In the genomic region with DNA sequence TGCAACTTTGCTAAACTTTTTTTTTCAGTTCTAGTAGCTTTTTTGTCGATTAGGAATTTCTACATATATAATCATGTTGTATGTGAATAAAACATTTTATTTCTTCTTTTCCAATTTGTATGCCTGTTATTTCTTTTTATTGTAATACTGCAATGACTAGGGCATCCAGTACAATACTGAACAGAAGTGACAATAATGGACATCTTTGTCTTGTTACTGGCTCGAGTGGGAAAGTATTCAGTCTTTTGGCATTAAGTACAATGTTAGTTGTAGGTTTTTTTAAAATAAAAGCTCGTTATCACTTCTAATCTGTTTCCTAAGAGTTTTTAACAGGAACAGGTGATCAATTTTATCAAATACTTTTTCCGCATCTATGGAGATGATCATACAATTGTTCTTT, we compare ENCODE assay signal across 26 cellular contexts. TPM values are rescaled to one million over a fixed set of nuclear protein-coding genes. Genes with fewer than 3 reads are reported as not detected.
"Had no signal": no experiment of that assay in that cellular context is flagged by ENCODE, and none has a peak within 500 bp of the region (broad histone marks: within the 10 kb centered on the region; RNA-seq: fewer than 3 reads in every experiment).

No MANE protein-coding gene starts in this region.

- H3K27ac ChIP-seq: KMS-11, Peyer's patch, RWPE1, SJCRH30, VCaP had no signal

- H3K27me3 ChIP-seq: Peyer's patch, SJCRH30 had no signal

- H3K4me3 ChIP-seq: Peyer's patch, SJCRH30 had no signal

- DNase-seq: activated CD4-positive, alpha-beta memory T cell treated with anti-CD3 and anti-CD28 coated beads, Interleukin-2, amount 10 ng/mL, durations not matched to agents 7 days and 5 days; activated CD4-positive, alpha-beta T cell treated with anti-CD3 and anti-CD28 coated beads for 36 hours; activated CD4-positive, alpha-beta T cell treated with anti-CD3 and anti-CD28 coated beads, Interleukin-2, amount 50 U/mL, for 1 hour; activated CD4-positive, CD25-positive, alpha-beta regulatory T cell; activated gamma-delta T cell; activated naive CD4-positive, alpha-beta T cell treated with anti-CD3 and anti-CD28 coated beads, Interleukin-2, amount 10 ng/mL, durations not matched to agents 7 days and 5 days; activated naive CD8-positive, alpha-beta T cell treated with anti-CD3 and anti-CD28 coated beads for 36 hours; activated T-cell treated with anti-CD3 and anti-CD28 coated beads for 4 hours; activated T-cell treated with anti-CD3 and anti-CD28 coated beads, Interleukin-2, amount 50 U/mL, for 48 hours; NCI-H1092; NCI-H1417; NCI-H2029 treated with DMSO at 0.1 percent for 48 hours; NCI-H345; NCI-H510A; NCI-H526 treated with DMSO at 0.1 percent for 48 hours; NCI-H82; OCI-M1; Peyer's patch; Right ventricle myocardium superior; SJCRH30; SK-N-SH; T-helper 1 cell had no signal

- ATAC-seq: activated CD4-positive, alpha-beta T cell treated with anti-CD3 and anti-CD28 coated beads for 36 hours; activated T-helper 17 cell treated with anti-CD3 and anti-CD28 coated beads, Interleukin-2, amount 50 U/mL, for 72 hours had no signal

RNA-seq across cellular contexts. Expression of a gene that starts 9.8 kb away (rescaled TPM):
- total RNA-seq: SJCRH30 had no signal

RNA-seq across cellular contexts. Expression of a gene that starts 11.8 kb away (rescaled TPM):
- total RNA-seq: SJCRH30 had no signal
